In the genomic region with DNA sequence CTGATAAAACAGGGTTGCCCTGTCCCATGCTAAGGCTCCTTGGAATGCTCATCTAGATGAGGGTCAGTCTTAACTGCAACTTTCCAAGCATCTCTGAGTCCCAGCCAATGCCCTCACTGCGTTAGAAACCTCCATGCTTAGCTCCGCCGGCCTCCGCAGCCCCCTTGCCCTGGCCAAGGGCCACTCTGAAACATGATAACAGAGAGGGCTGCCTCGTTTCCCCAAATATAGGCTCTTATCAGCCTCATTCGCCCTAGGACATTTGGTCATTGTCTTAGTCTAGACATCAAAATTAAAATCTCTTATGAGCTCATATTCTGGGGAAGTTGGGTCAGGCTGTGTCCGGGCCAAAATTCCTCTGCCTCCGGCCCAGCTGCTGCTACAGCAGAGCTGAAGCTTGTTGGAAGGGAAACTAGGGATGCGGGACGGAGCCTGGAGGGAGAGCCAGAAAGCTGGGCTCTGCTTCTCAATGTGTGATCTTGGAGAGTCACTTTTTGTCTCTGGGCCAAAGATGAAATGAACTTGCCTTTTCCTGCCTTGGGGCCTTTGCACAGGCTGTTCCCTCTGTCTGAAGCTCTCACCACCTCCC, we compare ENCODE assay signal across 11 cellular contexts.
DNase-seq lines count a peak whose midpoint lies in the region; ATAC-seq, FAIRE-seq and TF ChIP-seq lines count a peak whose summit lies in the region.
"Had no signal": no experiment of that assay in that cellular context is flagged by ENCODE, and none has a peak within 500 bp of the region (broad histone marks: within the 10 kb centered on the region; RNA-seq: fewer than 3 reads in every experiment).

No MANE protein-coding gene starts in this region.

- 54% methylated on average over 10 of the region's 10 CpGs for WGBS in GM12878 (ENCODE audit: insufficient coverage, insufficient replicate concordance, low lambda C conversion rate, missing lambda C conversion rate)

- POLR2A ChIA-PET in GM12878 (lab: Charles Lee) = interaction anchor here (1.0 to 1.6 kb wide), 3 partner anchors 62 to 208 kb away, joined by 3 to 7 read pairs (median 5); no protein-coding TSS in a partner anchor
- POLR2A ChIA-PET in activated CD4-positive, alpha-beta T cell treated with anti-CD3 and anti-CD28 coated beads, Interleukin-2, amount 10 ng/mL, durations not matched to agents 7 days and 5 days (lab: Charles Lee) = no interaction called here

- in situ Hi-C loops in GM12878 (cut with MboI) = loop anchor here (5.0 kb wide), 4 partner anchors 57 to 382 kb away; no protein-coding TSS in a partner anchor

- no peak overlapping the region for H3K4me3 Mint-ChIP-seq in activated CD4-positive, alpha-beta T cell treated with anti-CD3 and anti-CD28 coated beads, Interleukin-2, amount 10 ng/mL, durations not matched to agents 7 days and 5 days
- H3K4me3 Mint-ChIP-seq: neural crest cell had no signal

- H3K36me3 Mint-ChIP-seq in activated CD4-positive, alpha-beta T cell treated with anti-CD3 and anti-CD28 coated beads, Interleukin-2, amount 10 ng/mL, durations not matched to agents 7 days and 5 days (ENCODE audit: low read depth) = no peaks in the 10 kb centered on the region

- H2AFZ ChIP-seq in DND-41 (ENCODE audit: low read depth, low read length) = peak overlapping the region; percentile 54; the same call in 1 of the 2 replicates
- H2AFZ ChIP-seq in GM12878 (ENCODE audit: control insufficient read depth, low read depth, low read length) = peak overlapping the region; percentile 73

- SMC1A ChIA-PET in GM12878 (lab: Charles Lee; ENCODE audit: uncharacterized antibody, unreplicated experiment) = interaction anchor here (0.6 to 11.0 kb wide), 39 partner anchors 11 to 937 kb away, joined by 3 to 270 read pairs (median 5); a partner anchor contains a TSS

- H3K79me2 ChIP-seq in DND-41 (ENCODE audit: insufficient read depth, low read length) (no peaks in the 10 kb centered on the region), GM12878 (ENCODE audit: control insufficient read depth, insufficient read depth, low read length) (no peaks in the 10 kb centered on the region)

- CTCF ChIA-PET in GM12878 (lab: Yijun Ruan, JAX) = interaction anchor here (0.5 to 12.2 kb wide), 46 partner anchors 11 to 542 kb away, joined by 3 to 565 read pairs (median 4); a partner anchor contains a TSS
- CTCF ChIA-PET in activated CD4-positive, alpha-beta T cell treated with anti-CD3 and anti-CD28 coated beads, Interleukin-2, amount 10 ng/mL, durations not matched to agents 7 days and 5 days (lab: Charles Lee) = interaction anchor here (0.6 to 8.9 kb wide), 18 partner anchors 9 to 379 kb away, joined by 3 to 123 read pairs (median 4); a partner anchor contains a TSS

- RAD21 ChIA-PET in GM12878 (lab: Charles Lee; ENCODE audit: unreplicated experiment) = interaction anchor here (0.6 to 8.0 kb wide), 29 partner anchors 15 to 380 kb away, joined by 3 to 290 read pairs (median 5); a partner anchor contains a TSS

- TF ChIP-seq RAD21 in GM12878 (IDR thresholded peaks at IDR 0.05; ENCODE audit: insufficient read depth, low read depth, low read length) = no peak

- H4K20me1 ChIP-seq in DND-41 (ENCODE audit: insufficient read depth, low read length) = no peaks in the 10 kb centered on the region
- H4K20me1 ChIP-seq in GM12878 (ENCODE audit: control insufficient read depth, insufficient read depth) = no peaks in the 10 kb centered on the region

- DNase-seq in DND-41 (no peak), GM12878 (ENCODE audit: low read depth, low spot score) (no peak), islet precursor cell (peak; percentile 37), pulmonary artery endothelial cell (ENCODE audit: low read depth, low spot score) (peak; percentile 90), left lobe of liver (ENCODE audit: low spot score) (no peak), OCI-M1 (lab: John Stamatoyannopoulos, UW) (no peak)
- DNase-seq in activated CD4-positive, alpha-beta T cell treated with anti-CD3 and anti-CD28 coated beads, Interleukin-2, amount 10 ng/mL, durations not matched to agents 7 days and 5 days = no peak
- DNase-seq: NCI-H526 treated with DMSO at 0.1 percent for 48 hours had no signal

- H3K36me3 ChIP-seq in DND-41 (ENCODE audit: insufficient read depth, low read length) (no peaks in the 10 kb centered on the region), GM12878 (ENCODE audit: control insufficient read depth in 2 of 2, insufficient read depth in 2 of 2, low read length in 1 of 2) (no peaks in the 10 kb centered on the region)

- H3K27me3 ChIP-seq in DND-41 (ENCODE audit: insufficient read depth, low read length, poor library complexity) (no peaks in the 10 kb centered on the region), GM12878 (replicated peaks in 1 of 2; ENCODE audit: control insufficient read depth in 2 of 2, insufficient read depth in 2 of 2, low read length in 1 of 2) (no peaks in the 10 kb centered on the region)

- no peaks in the 10 kb centered on the region for H3K9me3 Mint-ChIP-seq in activated CD4-positive, alpha-beta T cell treated with anti-CD3 and anti-CD28 coated beads, Interleukin-2, amount 10 ng/mL, durations not matched to agents 7 days and 5 days
- H3K9me3 Mint-ChIP-seq: neural crest cell had no signal

- H3K9ac ChIP-seq in DND-41 (ENCODE audit: low read depth, low read length) = no peak overlapping the region
- H3K9ac ChIP-seq in GM12878 (ENCODE audit: control insufficient read depth, insufficient read depth, low read length) = no peak overlapping the region

- peaks cover 9% of the 10 kb centered on the region for H3K4me1 Mint-ChIP-seq in activated CD4-positive, alpha-beta T cell treated with anti-CD3 and anti-CD28 coated beads, Interleukin-2, amount 10 ng/mL, durations not matched to agents 7 days and 5 days

- no peak for FAIRE-seq in GM12878 (lab: Jason Lieb, UNC)
- FAIRE-seq: frontal cortex had no signal

- H3K4me3 ChIP-seq in DND-41 (ENCODE audit: low read depth in 1 of 2, low read length in 2 of 2) (no peak overlapping the region), GM12878 (no peak overlapping the region)

- TF ChIP-seq CTCF in DND-41 (IDR thresholded peaks at IDR 0.05; ENCODE audit: borderline replicate concordance, extremely low read depth, low read length, poor library complexity, severe bottlenecking) (no peak), GM12878 (IDR thresholded peaks at IDR 0.05 in 2 of 3, conservative IDR thresholded peaks at IDR 0.05 in 1 of 3; ENCODE audit: control insufficient read depth in 2 of 3, extremely low read depth in 1 of 3, insufficient read depth in 1 of 3, low read depth in 3 of 3, low read length in 3 of 3) (no peak)

- peaks cover 10% of the 10 kb centered on the region for H3K27me3 Mint-ChIP-seq in activated CD4-positive, alpha-beta T cell treated with anti-CD3 and anti-CD28 coated beads, Interleukin-2, amount 10 ng/mL, durations not matched to agents 7 days and 5 days

- TF ChIP-seq POLR2A in GM12878 (IDR thresholded peaks at IDR 0.05; ENCODE audit: low read depth, low read length) = no peak

- no peak overlapping the region for H3K4me2 ChIP-seq in DND-41 (ENCODE audit: insufficient read depth, low read length)
- H3K4me2 ChIP-seq in GM12878 (ENCODE audit: control insufficient read depth, insufficient read depth) = no peak overlapping the region

- no TSS peak for BruUV-seq in GM12878 (replicated peaks; lab: Mats Ljungman, UMichigan)

- H3K27ac ChIP-seq in DND-41 (ENCODE audit: low read length) = no peak overlapping the region
- no peak overlapping the region for H3K27ac ChIP-seq in GM12878 (ENCODE audit: control insufficient read depth, insufficient read depth)

- H3K27ac Mint-ChIP-seq in activated CD4-positive, alpha-beta T cell treated with anti-CD3 and anti-CD28 coated beads, Interleukin-2, amount 10 ng/mL, durations not matched to agents 7 days and 5 days = no peak overlapping the region

- TF ChIP-seq EP300 in GM12878 (IDR thresholded peaks at IDR 0.05; ENCODE audit: borderline replicate concordance in 1 of 2, control insufficient read depth in 1 of 2, low read depth in 2 of 2, low read length in 2 of 2) = no peak

- H3K4me1 ChIP-seq in DND-41 (ENCODE audit: insufficient read depth, low read length) (peaks cover 4% of the 10 kb centered on the region; the same call in 1 of the 2 replicates), GM12878 (ENCODE audit: control insufficient read depth, insufficient read depth, low read length) (no peaks in the 10 kb centered on the region)

- intact Hi-C loops in GM12878 (cut with micrococcal nuclease; ENCODE audit: unreplicated experiment) = loop anchor here (1.0 to 10.0 kb wide), 4 partner anchors 63 to 730 kb away; no protein-coding TSS in a partner anchor

- H3K9me3 ChIP-seq in DND-41 (ENCODE audit: insufficient read depth, low read length, severe bottlenecking) (no peaks in the 10 kb centered on the region), GM12878 (replicated peaks; ENCODE audit: control insufficient read depth, insufficient read depth, low read length) (no peaks in the 10 kb centered on the region)

- ATAC-seq in DND-41 (ENCODE audit: insufficient read depth, low read depth) (no peak), GM12878 (no peak), left lobe of liver (no peak), HG03108 (IDR thresholded peaks at IDR 0.05; ENCODE audit: unreplicated experiment) (no peak)

TF ChIP-seq in GM12878, 131 proteins besides CTCF, POLR2A, EP300 and RAD21:
- TF ChIP-seq KLF5 (IDR thresholded peaks at IDR 0.05; ENCODE audit: partially characterized antibody) = no peak
- TF ChIP-seq FOXM1 (IDR thresholded peaks at IDR 0.05; ENCODE audit: low read depth, low read length) = no peak
- TF ChIP-seq ESRRA (IDR thresholded peaks at IDR 0.05; ENCODE audit: low read length) = no peak
- TF ChIP-seq HCFC1 (IDR thresholded peaks at IDR 0.05; ENCODE audit: low read length) = no peak
- no peak for TF ChIP-seq POU2F2 (IDR thresholded peaks at IDR 0.05; ENCODE audit: borderline replicate concordance, low read depth, low read length)

Comparison
In these comparisons a context has a peak if more than half of its experiments do, and no peak if none do; other contexts are left out.
1. DNase-seq: peak in islet precursor cell (single experiment) and pulmonary artery endothelial cell (single experiment); none in DND-41 (single experiment), GM12878 (single experiment), left lobe of liver (single experiment), activated CD4-positive, alpha-beta T cell treated with anti-CD3 and anti-CD28 coated beads, Interleukin-2, amount 10 ng/mL, durations not matched to agents 7 days and 5 days (single experiment) and OCI-M1 (single experiment).